ENCODE assay signal across 1 cellular context in the genomic region with DNA sequence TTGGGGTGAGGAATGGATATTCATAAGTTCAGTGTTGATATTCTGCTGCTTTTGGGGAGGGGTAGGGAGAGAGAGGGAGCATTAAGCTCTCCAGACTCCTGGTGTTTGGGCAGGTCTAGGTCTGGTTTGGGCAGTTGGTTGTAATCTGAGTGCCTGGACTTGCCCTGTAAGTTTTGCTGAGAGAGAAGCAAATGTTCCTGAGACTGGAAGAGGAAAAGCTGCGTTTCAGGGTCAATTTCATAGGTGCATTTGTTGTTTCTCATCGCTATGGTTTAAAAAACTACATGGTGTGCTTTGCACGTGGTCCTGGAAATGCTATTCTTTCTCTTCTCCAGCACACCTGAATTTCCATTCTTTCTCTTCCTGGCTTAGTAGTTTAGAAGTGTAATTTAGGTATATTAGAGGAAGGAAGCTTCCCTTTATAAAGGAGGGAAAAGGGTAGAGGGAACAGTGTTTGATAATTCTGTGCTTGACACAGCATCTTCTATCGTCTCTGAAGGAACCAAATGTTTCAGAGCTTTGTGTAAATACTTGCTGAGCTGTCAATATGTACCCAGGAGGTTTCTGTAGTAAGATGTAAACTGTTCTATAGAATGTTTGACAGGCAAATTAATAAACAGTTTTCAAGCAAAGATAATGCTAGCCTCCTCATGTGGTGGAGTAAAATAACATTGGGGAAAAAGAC.
TF ChIP-seq lines count a peak whose summit lies in the region.

No MANE protein-coding gene starts in this region.

TF ChIP-seq in WTC11, 78 proteins besides CTCF, POLR2A, EP300 and RAD21 (continued from another document):
- TF ChIP-seq, protein P1, sequence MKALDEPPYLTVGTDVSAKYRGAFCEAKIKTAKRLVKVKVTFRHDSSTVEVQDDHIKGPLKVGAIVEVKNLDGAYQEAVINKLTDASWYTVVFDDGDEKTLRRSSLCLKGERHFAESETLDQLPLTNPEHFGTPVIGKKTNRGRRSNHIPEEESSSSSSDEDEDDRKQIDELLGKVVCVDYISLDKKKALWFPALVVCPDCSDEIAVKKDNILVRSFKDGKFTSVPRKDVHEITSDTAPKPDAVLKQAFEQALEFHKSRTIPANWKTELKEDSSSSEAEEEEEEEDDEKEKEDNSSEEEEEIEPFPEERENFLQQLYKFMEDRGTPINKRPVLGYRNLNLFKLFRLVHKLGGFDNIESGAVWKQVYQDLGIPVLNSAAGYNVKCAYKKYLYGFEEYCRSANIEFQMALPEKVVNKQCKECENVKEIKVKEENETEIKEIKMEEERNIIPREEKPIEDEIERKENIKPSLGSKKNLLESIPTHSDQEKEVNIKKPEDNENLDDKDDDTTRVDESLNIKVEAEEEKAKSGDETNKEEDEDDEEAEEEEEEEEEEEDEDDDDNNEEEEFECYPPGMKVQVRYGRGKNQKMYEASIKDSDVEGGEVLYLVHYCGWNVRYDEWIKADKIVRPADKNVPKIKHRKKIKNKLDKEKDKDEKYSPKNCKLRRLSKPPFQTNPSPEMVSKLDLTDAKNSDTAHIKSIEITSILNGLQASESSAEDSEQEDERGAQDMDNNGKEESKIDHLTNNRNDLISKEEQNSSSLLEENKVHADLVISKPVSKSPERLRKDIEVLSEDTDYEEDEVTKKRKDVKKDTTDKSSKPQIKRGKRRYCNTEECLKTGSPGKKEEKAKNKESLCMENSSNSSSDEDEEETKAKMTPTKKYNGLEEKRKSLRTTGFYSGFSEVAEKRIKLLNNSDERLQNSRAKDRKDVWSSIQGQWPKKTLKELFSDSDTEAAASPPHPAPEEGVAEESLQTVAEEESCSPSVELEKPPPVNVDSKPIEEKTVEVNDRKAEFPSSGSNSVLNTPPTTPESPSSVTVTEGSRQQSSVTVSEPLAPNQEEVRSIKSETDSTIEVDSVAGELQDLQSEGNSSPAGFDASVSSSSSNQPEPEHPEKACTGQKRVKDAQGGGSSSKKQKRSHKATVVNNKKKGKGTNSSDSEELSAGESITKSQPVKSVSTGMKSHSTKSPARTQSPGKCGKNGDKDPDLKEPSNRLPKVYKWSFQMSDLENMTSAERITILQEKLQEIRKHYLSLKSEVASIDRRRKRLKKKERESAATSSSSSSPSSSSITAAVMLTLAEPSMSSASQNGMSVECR (CRISPR knock-in tag; IDR thresholded peaks at IDR 0.05; ENCODE audit: borderline replicate concordance): no peak
